Comparison of ENCODE assay signal across 1 cellular context in genomic region chr6:122471107-122472021, GRCh38.
TF ChIP-seq lines count a peak whose summit lies in the region.

TSS of gene SERINC1 (minus strand) at chr6:122471807. CDS start at chr6:122471737, 70 bp downstream.

TF ChIP-seq in GM12878, 131 proteins besides CTCF, POLR2A, EP300 and RAD21 (continued from another document and continues in another):
- TF ChIP-seq, protein P1, sequence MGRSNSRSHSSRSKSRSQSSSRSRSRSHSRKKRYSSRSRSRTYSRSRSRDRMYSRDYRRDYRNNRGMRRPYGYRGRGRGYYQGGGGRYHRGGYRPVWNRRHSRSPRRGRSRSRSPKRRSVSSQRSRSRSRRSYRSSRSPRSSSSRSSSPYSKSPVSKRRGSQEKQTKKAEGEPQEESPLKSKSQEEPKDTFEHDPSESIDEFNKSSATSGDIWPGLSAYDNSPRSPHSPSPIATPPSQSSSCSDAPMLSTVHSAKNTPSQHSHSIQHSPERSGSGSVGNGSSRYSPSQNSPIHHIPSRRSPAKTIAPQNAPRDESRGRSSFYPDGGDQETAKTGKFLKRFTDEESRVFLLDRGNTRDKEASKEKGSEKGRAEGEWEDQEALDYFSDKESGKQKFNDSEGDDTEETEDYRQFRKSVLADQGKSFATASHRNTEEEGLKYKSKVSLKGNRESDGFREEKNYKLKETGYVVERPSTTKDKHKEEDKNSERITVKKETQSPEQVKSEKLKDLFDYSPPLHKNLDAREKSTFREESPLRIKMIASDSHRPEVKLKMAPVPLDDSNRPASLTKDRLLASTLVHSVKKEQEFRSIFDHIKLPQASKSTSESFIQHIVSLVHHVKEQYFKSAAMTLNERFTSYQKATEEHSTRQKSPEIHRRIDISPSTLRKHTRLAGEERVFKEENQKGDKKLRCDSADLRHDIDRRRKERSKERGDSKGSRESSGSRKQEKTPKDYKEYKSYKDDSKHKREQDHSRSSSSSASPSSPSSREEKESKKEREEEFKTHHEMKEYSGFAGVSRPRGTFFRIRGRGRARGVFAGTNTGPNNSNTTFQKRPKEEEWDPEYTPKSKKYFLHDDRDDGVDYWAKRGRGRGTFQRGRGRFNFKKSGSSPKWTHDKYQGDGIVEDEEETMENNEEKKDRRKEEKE (IDR thresholded peaks at IDR 0.05) = no peak
- TF ChIP-seq YY1 (IDR thresholded peaks at IDR 0.05; ENCODE audit: low read depth, low read length) (peak; percentile 81), SMAD5 (IDR thresholded peaks at IDR 0.05; ENCODE audit: low read depth) (peak; percentile 79), IRF4 (IDR thresholded peaks at IDR 0.05; ENCODE audit: low read depth, low read length) (no peak), SRF (IDR thresholded peaks at IDR 0.05; ENCODE audit: low read depth in 2 of 2, low read length in 2 of 2) (no peak), CEBPB (IDR thresholded peaks at IDR 0.05; ENCODE audit: borderline replicate concordance in 1 of 2, low read depth in 2 of 2, low read length in 2 of 2) (no peak), KLF5 (IDR thresholded peaks at IDR 0.05; ENCODE audit: partially characterized antibody) (no peak), RB1 (IDR thresholded peaks at IDR 0.05; ENCODE audit: borderline replicate concordance) (no peak), ZNF24 (IDR thresholded peaks at IDR 0.05) (no peak), CBX3 (IDR thresholded peaks at IDR 0.05; ENCODE audit: borderline replicate concordance, low read depth) (no peak), NKRF (conservative IDR thresholded peaks at IDR 0.05) (peak; percentile 55; the same call in 1 of the 2 replicates), CREM (IDR thresholded peaks at IDR 0.05; ENCODE audit: low read depth) (peak; percentile 93), SMARCA5 (IDR thresholded peaks at IDR 0.05) (no peak), EGR1 (IDR thresholded peaks at IDR 0.05; ENCODE audit: borderline replicate concordance in 1 of 2, low read depth in 2 of 2, low read length in 2 of 2) (no peak), RUNX3 (IDR thresholded peaks at IDR 0.05; ENCODE audit: low read length) (peak; percentile 54), CHD2 (IDR thresholded peaks at IDR 0.05; ENCODE audit: borderline replicate concordance, low read depth, low read length) (no peak; the same call in 1 of the 2 replicates), SUZ12 (IDR thresholded peaks at IDR 0.05; ENCODE audit: unreplicated experiment) (no peak), ATF7 (IDR thresholded peaks at IDR 0.05; ENCODE audit: low read depth) (no peak; the same call in 1 of the 2 replicates), TAF1 (IDR thresholded peaks at IDR 0.05; ENCODE audit: borderline replicate concordance, low read depth, low read length) (peak; percentile 83; the same call in 1 of the 2 replicates), CBX5 (IDR thresholded peaks at IDR 0.05; ENCODE audit: low read depth) (0 out of 2 replicates have a peak, but pooled peaks have one; percentile 60), CBFB (IDR thresholded peaks at IDR 0.05; ENCODE audit: low read depth) (no peak), SMAD1 (IDR thresholded peaks at IDR 0.05; ENCODE audit: low read depth, partially characterized antibody) (no peak), RFX5 (IDR thresholded peaks at IDR 0.05; ENCODE audit: low read depth, low read length) (no peak), RELA (IDR thresholded peaks at IDR 0.05; ENCODE audit: borderline replicate concordance, partially characterized antibody) (no peak), IKZF2 (IDR thresholded peaks at IDR 0.05) (0 out of 4 replicates have a peak, but pooled peaks of 1 of the 2 experiments have one; percentile 13), SPI1 (IDR thresholded peaks at IDR 0.05; ENCODE audit: borderline replicate concordance, insufficient read depth, low read depth, low read length) (peak; percentile 63; the same call in 1 of the 2 replicates), TCF3 (IDR thresholded peaks at IDR 0.05; ENCODE audit: borderline replicate concordance, insufficient read depth, low read depth, low read length) (no peak), RCOR1 (conservative IDR thresholded peaks at IDR 0.05; ENCODE audit: low read depth, low read length) (no peak), BCL11A (IDR thresholded peaks at IDR 0.05; ENCODE audit: low read depth, low read length) (no peak), RAD51 (IDR thresholded peaks at IDR 0.05) (no peak), RBBP5 (conservative IDR thresholded peaks at IDR 0.05) (no peak), NFXL1 (IDR thresholded peaks at IDR 0.05; ENCODE audit: borderline replicate concordance) (no peak), PAX8 (IDR thresholded peaks at IDR 0.05) (no peak), HDGF (IDR thresholded peaks at IDR 0.05) (peak; percentile 22; the same call in 1 of the 2 replicates), POLR2AphosphoS2 (IDR thresholded peaks at IDR 0.05; ENCODE audit: low read depth, low read length) (peak; percentile 78), ZBTB33 (IDR thresholded peaks at IDR 0.05) (no peak), NFIC (IDR thresholded peaks at IDR 0.05; ENCODE audit: low read depth, low read length) (no peak), BACH1 (IDR thresholded peaks at IDR 0.05; ENCODE audit: borderline replicate concordance) (no peak), GATAD2B (conservative IDR thresholded peaks at IDR 0.05; ENCODE audit: low read depth) (no peak), HCFC1 (IDR thresholded peaks at IDR 0.05; ENCODE audit: low read length) (peak; percentile 39; the same call in 1 of the 2 replicates), TCF12 (IDR thresholded peaks at IDR 0.05; ENCODE audit: low read depth, low read length) (0 out of 2 replicates have a peak, but pooled peaks have one; percentile 12), NRF1 (conservative IDR thresholded peaks at IDR 0.05; ENCODE audit: low read depth, low read length) (peak; percentile 70), JUND (IDR thresholded peaks at IDR 0.05; ENCODE audit: low read depth, low read length) (no peak), HDAC2 (IDR thresholded peaks at IDR 0.05) (no peak), EZH2 (IDR thresholded peaks at IDR 0.05; ENCODE audit: borderline replicate concordance, control insufficient read depth, low read depth, low read length) (no peak), MEF2A (IDR thresholded peaks at IDR 0.05; ENCODE audit: insufficient read depth, low read depth, low read length) (no peak), HDAC6 (IDR thresholded peaks at IDR 0.05; ENCODE audit: unreplicated experiment) (no peak), NFYA (IDR thresholded peaks at IDR 0.05; ENCODE audit: borderline replicate concordance, low read depth, low read length) (no peak), CHD4 (IDR thresholded peaks at IDR 0.05) (no peak), SP1 (IDR thresholded peaks at IDR 0.05; ENCODE audit: low read depth, low read length) (no peak), ETV6 (conservative IDR thresholded peaks at IDR 0.05 in 1 of 2, IDR thresholded peaks at IDR 0.05 in 1 of 2; ENCODE audit: borderline replicate concordance in 1 of 2, low read depth in 1 of 2) (no peak), WRNIP1 (IDR thresholded peaks at IDR 0.05; ENCODE audit: borderline replicate concordance, low read depth, low read length) (no peak), ZBED1 (IDR thresholded peaks at IDR 0.05; ENCODE audit: borderline replicate concordance) (no peak), FOXM1 (IDR thresholded peaks at IDR 0.05; ENCODE audit: low read depth, low read length) (0 out of 2 replicates have a peak, but pooled peaks have one; percentile 41), SMC3 (IDR thresholded peaks at IDR 0.05; ENCODE audit: borderline replicate concordance, low read length) (no peak)
- TF ChIP-seq, protein P2, sequence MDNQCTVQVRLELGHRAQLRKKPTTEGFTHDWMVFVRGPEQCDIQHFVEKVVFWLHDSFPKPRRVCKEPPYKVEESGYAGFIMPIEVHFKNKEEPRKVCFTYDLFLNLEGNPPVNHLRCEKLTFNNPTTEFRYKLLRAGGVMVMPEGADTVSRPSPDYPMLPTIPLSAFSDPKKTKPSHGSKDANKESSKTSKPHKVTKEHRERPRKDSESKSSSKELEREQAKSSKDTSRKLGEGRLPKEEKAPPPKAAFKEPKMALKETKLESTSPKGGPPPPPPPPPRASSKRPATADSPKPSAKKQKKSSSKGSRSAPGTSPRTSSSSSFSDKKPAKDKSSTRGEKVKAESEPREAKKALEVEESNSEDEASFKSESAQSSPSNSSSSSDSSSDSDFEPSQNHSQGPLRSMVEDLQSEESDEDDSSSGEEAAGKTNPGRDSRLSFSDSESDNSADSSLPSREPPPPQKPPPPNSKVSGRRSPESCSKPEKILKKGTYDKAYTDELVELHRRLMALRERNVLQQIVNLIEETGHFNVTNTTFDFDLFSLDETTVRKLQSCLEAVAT (IDR thresholded peaks at IDR 0.05) = peak; percentile 59
- TF ChIP-seq, protein P3, sequence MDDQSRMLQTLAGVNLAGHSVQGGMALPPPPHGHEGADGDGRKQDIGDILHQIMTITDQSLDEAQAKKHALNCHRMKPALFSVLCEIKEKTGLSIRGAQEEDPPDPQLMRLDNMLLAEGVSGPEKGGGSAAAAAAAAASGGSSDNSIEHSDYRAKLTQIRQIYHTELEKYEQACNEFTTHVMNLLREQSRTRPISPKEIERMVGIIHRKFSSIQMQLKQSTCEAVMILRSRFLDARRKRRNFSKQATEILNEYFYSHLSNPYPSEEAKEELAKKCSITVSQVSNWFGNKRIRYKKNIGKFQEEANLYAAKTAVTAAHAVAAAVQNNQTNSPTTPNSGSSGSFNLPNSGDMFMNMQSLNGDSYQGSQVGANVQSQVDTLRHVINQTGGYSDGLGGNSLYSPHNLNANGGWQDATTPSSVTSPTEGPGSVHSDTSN (IDR thresholded peaks at IDR 0.05; ENCODE audit: insufficient replicate concordance, low read depth, low read length) = no peak
- TF ChIP-seq, protein P4, sequence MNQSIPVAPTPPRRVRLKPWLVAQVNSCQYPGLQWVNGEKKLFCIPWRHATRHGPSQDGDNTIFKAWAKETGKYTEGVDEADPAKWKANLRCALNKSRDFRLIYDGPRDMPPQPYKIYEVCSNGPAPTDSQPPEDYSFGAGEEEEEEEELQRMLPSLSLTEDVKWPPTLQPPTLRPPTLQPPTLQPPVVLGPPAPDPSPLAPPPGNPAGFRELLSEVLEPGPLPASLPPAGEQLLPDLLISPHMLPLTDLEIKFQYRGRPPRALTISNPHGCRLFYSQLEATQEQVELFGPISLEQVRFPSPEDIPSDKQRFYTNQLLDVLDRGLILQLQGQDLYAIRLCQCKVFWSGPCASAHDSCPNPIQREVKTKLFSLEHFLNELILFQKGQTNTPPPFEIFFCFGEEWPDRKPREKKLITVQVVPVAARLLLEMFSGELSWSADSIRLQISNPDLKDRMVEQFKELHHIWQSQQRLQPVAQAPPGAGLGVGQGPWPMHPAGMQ (IDR thresholded peaks at IDR 0.05; ENCODE audit: borderline replicate concordance) = no peak
- TF ChIP-seq, protein P5, sequence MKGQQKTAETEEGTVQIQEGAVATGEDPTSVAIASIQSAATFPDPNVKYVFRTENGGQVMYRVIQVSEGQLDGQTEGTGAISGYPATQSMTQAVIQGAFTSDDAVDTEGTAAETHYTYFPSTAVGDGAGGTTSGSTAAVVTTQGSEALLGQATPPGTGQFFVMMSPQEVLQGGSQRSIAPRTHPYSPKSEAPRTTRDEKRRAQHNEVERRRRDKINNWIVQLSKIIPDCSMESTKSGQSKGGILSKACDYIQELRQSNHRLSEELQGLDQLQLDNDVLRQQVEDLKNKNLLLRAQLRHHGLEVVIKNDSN (IDR thresholded peaks at IDR 0.05; ENCODE audit: borderline replicate concordance, extremely low read length, insufficient read depth, low read depth, low read length) = no peak
- TF ChIP-seq, protein P6, sequence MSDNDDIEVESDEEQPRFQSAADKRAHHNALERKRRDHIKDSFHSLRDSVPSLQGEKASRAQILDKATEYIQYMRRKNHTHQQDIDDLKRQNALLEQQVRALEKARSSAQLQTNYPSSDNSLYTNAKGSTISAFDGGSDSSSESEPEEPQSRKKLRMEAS (IDR thresholded peaks at IDR 0.05; ENCODE audit: low read depth, low read length) = no peak
